In genomic region chr6:119112856-119113530, GRCh38 we compare ENCODE assay signal across 1 cellular context.
TF ChIP-seq lines count a peak whose summit lies in the region.

No MANE protein-coding gene starts in this region.

TF ChIP-seq in H1, 55 proteins besides CTCF, POLR2A, EP300 and RAD21:
- TF ChIP-seq CEBPB (IDR thresholded peaks at IDR 0.05; ENCODE audit: low read depth, low read length) (no peak), NANOG (IDR thresholded peaks at IDR 0.05; ENCODE audit: insufficient read depth, low read depth, low read length, poor library complexity, severe bottlenecking) (no peak), E2F6 (IDR thresholded peaks at IDR 0.05) (no peak), TAF1 (IDR thresholded peaks at IDR 0.05; ENCODE audit: low read depth, low read length) (no peak), CREB1 (IDR thresholded peaks at IDR 0.05) (no peak), SAP30 (IDR thresholded peaks at IDR 0.05; ENCODE audit: insufficient read depth, insufficient replicate concordance, low read length) (no peak), SUZ12 (IDR thresholded peaks at IDR 0.05; ENCODE audit: low read length) (no peak)
